26 cellular contexts compared by ENCODE assay signal in the genomic region with DNA sequence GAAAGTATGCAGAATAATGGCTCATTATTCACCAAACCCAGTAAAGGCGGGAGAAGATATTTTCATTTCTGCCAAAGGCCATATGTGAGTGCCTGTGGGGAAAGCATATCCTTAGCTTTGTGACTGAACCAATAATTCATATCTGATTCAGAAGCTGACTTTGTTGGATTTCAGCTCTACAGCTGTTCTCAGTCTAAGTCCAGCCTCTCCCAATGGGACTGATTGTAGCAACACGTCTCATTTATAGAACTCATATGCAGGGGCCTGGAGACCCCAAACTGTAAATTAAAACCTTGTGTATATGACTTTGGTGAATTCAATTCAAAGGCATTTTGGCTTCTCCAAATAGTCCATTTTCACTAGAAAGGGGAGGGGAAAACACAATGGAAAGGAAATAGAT.
"Had no signal": no experiment of that assay in that cellular context is flagged by ENCODE, and none has a peak within 500 bp of the region (broad histone marks: within the 10 kb centered on the region; RNA-seq: fewer than 3 reads in every experiment).

No MANE protein-coding gene starts in this region.

- H3K4me1 ChIP-seq: left lung, lower lobe of right lung, right lobe of liver, suprapubic skin, tibial artery, uterus had no signal

- H3K4me3 Mint-ChIP-seq: naive B cell; natural killer cell; stimulated activated naive CD8-positive, alpha-beta T cell treated with anti-CD3 and anti-CD28 coated beads, Interleukin-15, Interleukin-2, amounts not matched to agents 100 ng/mL and 50 ng/mL, for 24 hours had no signal

- H3K9me3 Mint-ChIP-seq: natural killer cell; stimulated activated naive CD8-positive, alpha-beta T cell treated with anti-CD3 and anti-CD28 coated beads, Interleukin-15, Interleukin-2, amounts not matched to agents 100 ng/mL and 50 ng/mL, for 24 hours had no signal

- H3K4me1 Mint-ChIP-seq: naive B cell, natural killer cell had no signal

- H3K9me3 ChIP-seq: heart right ventricle, left lung, lower lobe of right lung, ovary, right atrium auricular region, right lobe of liver, suprapubic skin, thoracic aorta, tibial artery, uterus had no signal

- H3K27ac Mint-ChIP-seq: naive B cell; natural killer cell; progenitor cell of endocrine pancreas; stimulated activated naive CD8-positive, alpha-beta T cell treated with anti-CD3 and anti-CD28 coated beads, Interleukin-15, Interleukin-2, amounts not matched to agents 100 ng/mL and 50 ng/mL, for 24 hours had no signal

- H3K36me3 ChIP-seq: heart right ventricle, left lung, lower lobe of right lung, ovary, right atrium auricular region, right lobe of liver, suprapubic skin, thoracic aorta, tibial artery, uterus had no signal

- H3K4me3 ChIP-seq: heart right ventricle, left lung, lower lobe of right lung, ovary, right atrium auricular region, right lobe of liver, skin epidermis, suprapubic skin, thoracic aorta, tibial artery, uterus had no signal

- ATAC-seq: heart right ventricle, left cardiac atrium, left lung, lower lobe of right lung, natural killer cell, right lobe of liver had no signal

- H3K36me3 Mint-ChIP-seq: naive B cell, natural killer cell had no signal

- H3K27ac ChIP-seq: heart right ventricle, left lung, lower lobe of right lung, ovary, right atrium auricular region, right lobe of liver, skin epidermis, suprapubic skin, thoracic aorta, tibial artery, uterus had no signal

- DNase-seq: heart right ventricle; hippocampal formation; kidney glomerular epithelial cell; left cardiac atrium; left lung; lower lobe of right lung; mammary epithelial cell; mesenchymal stem cell; naive B cell; natural killer cell; ovary; right lobe of liver; stimulated activated CD4-positive, alpha-beta T cell treated with anti-CD3 and anti-CD28 coated beads, Interleukin-12 subunit alpha, Interleukin-12 subunit beta, amount 100 ng/mL, for 4 hours; stimulated activated CD4-positive, alpha-beta T cell treated with anti-CD3 and anti-CD28 coated beads, Interleukin-15, amount 100 ng/mL, for 24 hours; stimulated activated CD4-positive, alpha-beta T cell treated with anti-CD3 and anti-CD28 coated beads, Interleukin-2, amount 100 ng/mL, for 24 hours; stimulated activated CD4-positive, alpha-beta T cell treated with anti-CD3 and anti-CD28 coated beads, Interleukin-4, amount 100 ng/mL, for 1 hour; stimulated activated naive CD4-positive, alpha-beta T cell; tibial artery; trophoblast cell; uterus had no signal

- H3K27me3 ChIP-seq: left lung, ovary, right atrium auricular region, right lobe of liver, tibial artery, uterus had no signal
